Comparison of ENCODE assay signal across 12 cellular contexts in the genomic region with DNA sequence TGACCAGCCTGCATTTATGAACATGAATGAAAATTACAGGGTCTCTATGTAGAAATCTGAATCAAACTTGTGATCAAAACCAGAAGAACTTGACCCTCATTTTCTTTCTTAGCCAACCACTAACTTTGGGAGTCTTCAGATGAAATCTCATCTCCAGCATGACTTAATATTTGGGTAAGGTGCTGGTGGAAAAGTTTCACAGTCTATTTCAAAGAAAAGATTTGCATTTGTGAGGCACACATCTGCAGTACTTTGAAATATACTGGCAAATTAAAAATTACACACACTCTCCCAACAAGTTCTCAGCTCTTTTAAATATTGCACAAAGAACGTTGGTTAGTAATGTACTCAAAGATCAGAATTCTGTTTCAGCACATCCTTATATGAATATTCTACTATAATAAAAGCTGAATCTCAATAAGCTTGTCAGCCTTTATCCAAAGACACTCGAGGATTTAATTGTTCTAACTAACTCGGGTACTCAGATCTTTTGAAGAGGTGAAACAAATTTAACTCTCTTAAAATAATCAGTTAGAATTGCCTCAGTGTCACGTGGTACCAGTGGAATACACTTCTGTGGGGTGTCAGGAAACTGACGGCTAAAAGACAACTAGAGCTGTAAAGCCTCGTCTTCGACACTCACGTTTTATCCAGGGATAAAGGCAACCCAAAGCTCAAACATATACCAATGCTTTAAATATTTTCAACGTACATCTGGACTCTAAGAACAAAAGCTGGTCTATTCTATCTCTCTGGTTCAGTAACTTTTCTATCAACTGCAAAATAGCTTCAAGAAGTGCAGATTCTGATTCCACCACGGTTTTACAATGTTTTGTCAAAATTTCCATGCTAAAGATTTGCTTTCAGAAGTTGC. TPM values are rescaled to one million over a fixed set of nuclear protein-coding genes. Genes with fewer than 3 reads are reported as not detected.
DNase-seq lines count a peak whose midpoint lies in the region; ATAC-seq, FAIRE-seq and TF ChIP-seq lines count a peak whose summit lies in the region.
"Had no signal": no experiment of that assay in that cellular context is flagged by ENCODE, and none has a peak within 500 bp of the region (broad histone marks: within the 10 kb centered on the region; RNA-seq: fewer than 3 reads in every experiment).

No MANE protein-coding gene starts in this region.

- TF ChIP-seq POLR2A in GM12892 (IDR thresholded peaks at IDR 0.05; ENCODE audit: low read depth, low read length) (no peak), esophagus squamous epithelium (IDR thresholded peaks at IDR 0.05) (no peak)

- H3K27ac Mint-ChIP-seq in CD4-positive, CD25-positive, alpha-beta regulatory T cell, result peak overlapping the region; percentile 63 to 95 (median 83)
- H3K27ac Mint-ChIP-seq in T-cell, result peak overlapping the region; percentile 49 to 75
- H3K27ac Mint-ChIP-seq in immature natural killer cell, result peak overlapping the region in 5 of 6 donors; percentile 44 to 85 (median 78)

- H3K4me1 ChIP-seq in CD4-positive, CD25-positive, alpha-beta regulatory T cell (ENCODE audit: control insufficient read depth, insufficient read depth, low read length, poor library complexity, severe bottlenecking), result peaks cover 70% of the 10 kb centered on the region
- H3K4me1 ChIP-seq in esophagus squamous epithelium, result no peaks in the 10 kb centered on the region

- FAIRE-seq in GM12892 (lab: Jason Lieb, UNC), result peak; percentile 66

- peak; percentile 45 for ATAC-seq in CD4-positive, CD25-positive, alpha-beta regulatory T cell (ENCODE audit: low read depth in 2 of 2)
- ATAC-seq in T-cell (replicated peaks in 1 of 4) (peak; percentile 50 to 60 (median 56)), GM19395 (IDR thresholded peaks at IDR 0.05; ENCODE audit: unreplicated experiment) (no peak), GM19452 (IDR thresholded peaks at IDR 0.05; ENCODE audit: unreplicated experiment) (no peak)

- 41 to 43% methylated on average over 10 of the region's 10 CpGs for WGBS in esophagus squamous epithelium, 2 donors

- H3K27ac ChIP-seq in CD4-positive, CD25-positive, alpha-beta regulatory T cell (ENCODE audit: insufficient read depth, low read length, poor library complexity, severe bottlenecking), result peak overlapping the region; percentile 57
- H3K27ac ChIP-seq in esophagus squamous epithelium, result peak overlapping the region in 2 of 4 donors; percentile 10 to 69

- H3K27me3 ChIP-seq in CD4-positive, CD25-positive, alpha-beta regulatory T cell (ENCODE audit: control insufficient read depth, insufficient read depth, low read length), result no peaks in the 10 kb centered on the region
- no peaks in the 10 kb centered on the region for H3K27me3 ChIP-seq in esophagus squamous epithelium

- peak in 1 of 3 donors; percentile 53 for DNase-seq in CD4-positive, CD25-positive, alpha-beta regulatory T cell
- DNase-seq in GM12892 (ENCODE audit: insufficient read length) (no peak), T-cell (no peak), immature natural killer cell (peak in 1 of 3 donors; percentile 38), occipital lobe (lab: John Stamatoyannopoulos, UW) (no peak), esophagus squamous epithelium (lab: John Stamatoyannopoulos, UW) (no peak)
- DNase-seq: dorsolateral prefrontal cortex, NCI-H2227 treated with DMSO at 0.1 percent for 48 hours, nucleus accumbens had no signal

- CTCF ChIA-PET in T-cell (lab: Charles Lee), result interaction anchor here (0.7 to 2.0 kb wide), 7 partner anchors 10 to 211 kb away, joined by 3 to 9 read pairs (median 3); no protein-coding TSS in a partner anchor

- H3K4me1 Mint-ChIP-seq in CD4-positive, CD25-positive, alpha-beta regulatory T cell, result peaks cover 51 to 77% (median 64%) of the 10 kb centered on the region in 4 donors
- H3K4me1 Mint-ChIP-seq in T-cell (peaks cover 66 to 73% (median 73%) of the 10 kb centered on the region in 3 donors), immature natural killer cell (peaks cover 41 to 66% of the 10 kb centered on the region in 2 donors)

- no peaks in the 10 kb centered on the region for H3K9me3 ChIP-seq in CD4-positive, CD25-positive, alpha-beta regulatory T cell (ENCODE audit: control insufficient read depth in 2 of 2, low read length in 2 of 2)
- no peaks in the 10 kb centered on the region for H3K9me3 ChIP-seq in esophagus squamous epithelium

- no peaks in the 10 kb centered on the region for H3K27me3 Mint-ChIP-seq in CD4-positive, CD25-positive, alpha-beta regulatory T cell
- no peaks in the 10 kb centered on the region for H3K27me3 Mint-ChIP-seq in T-cell
- peaks cover 0 to 4% (median 4%) of the 10 kb centered on the region in 3 donors for H3K27me3 Mint-ChIP-seq in immature natural killer cell (ENCODE audit: low read depth in 3 of 3)

- peak overlapping the region; percentile 94 for H3K4me3 ChIP-seq in CD4-positive, CD25-positive, alpha-beta regulatory T cell (ENCODE audit: low read depth, low read length)
- H3K4me3 ChIP-seq in esophagus squamous epithelium, result peak overlapping the region in 1 of 4 donors; percentile 7

- peaks cover 3% of the 10 kb centered on the region for H3K36me3 Mint-ChIP-seq in CD4-positive, CD25-positive, alpha-beta regulatory T cell
- H3K36me3 Mint-ChIP-seq in T-cell (peaks cover 22% of the 10 kb centered on the region), immature natural killer cell (peaks cover 0 to 3% (median 0%) of the 10 kb centered on the region in 3 donors)

- intact Hi-C loops in esophagus squamous epithelium (cut with DNase I), result no loop called here

- H3K36me3 ChIP-seq in CD4-positive, CD25-positive, alpha-beta regulatory T cell (ENCODE audit: control insufficient read depth, insufficient read depth, low read length), result no peaks in the 10 kb centered on the region
- H3K36me3 ChIP-seq in esophagus squamous epithelium, result no peaks in the 10 kb centered on the region

- TF ChIP-seq CTCF in esophagus squamous epithelium (IDR thresholded peaks at IDR 0.05), result no peak

- peak overlapping the region; percentile 75 to 84 (median 78) for H3K4me3 Mint-ChIP-seq in CD4-positive, CD25-positive, alpha-beta regulatory T cell
- H3K4me3 Mint-ChIP-seq in T-cell (peak overlapping the region; percentile 59 to 67 (median 60)), immature natural killer cell (peak overlapping the region; percentile 30 to 81 (median 72))

- H3K9me3 Mint-ChIP-seq in CD4-positive, CD25-positive, alpha-beta regulatory T cell, result peaks cover 0 to 2% (median 0%) of the 10 kb centered on the region in 7 donors
- no peaks in the 10 kb centered on the region for H3K9me3 Mint-ChIP-seq in T-cell
- H3K9me3 Mint-ChIP-seq in immature natural killer cell, result no peaks in the 10 kb centered on the region

- POLR2A ChIA-PET in T-cell (lab: Charles Lee), result interaction anchor here (0.5 to 1.6 kb wide), 8 partner anchors 8 to 576 kb away, joined by 3 to 27 read pairs (median 4); a partner anchor contains a TSS

RNA-seq across cellular contexts. Expression of a gene that starts 19.1 kb away (rescaled TPM):
- total RNA-seq in CD4-positive, CD25-positive, alpha-beta regulatory T cell, result 112 TPM
- polyA plus RNA-seq in CD4-positive, CD25-positive, alpha-beta regulatory T cell, result 10 to 100 TPM; 44.8 to 51.6 (median 50.5) TPM
- polyA plus RNA-seq in GM12892 (2012; ENCODE audit: missing spikeins), result 71.6 TPM
- total RNA-seq in T-cell (10 to 100 TPM; 25.3 to 64.6 (median 45.4) TPM), occipital lobe (5.8 TPM), esophagus squamous epithelium (1 to 10 TPM; 1.1 to 6.1 (median 3.9) TPM)
- polyA plus RNA-seq in immature natural killer cell, result 10 to 100 TPM; 15.4 to 21.0 (median 19.6) TPM
- total RNA-seq: LHCN-M2 had no signal

Comparison
In these comparisons a context has a peak if more than half of its experiments do, and no peak if none do; other contexts are left out.
1. ATAC-seq: peak in CD4-positive, CD25-positive, alpha-beta regulatory T cell (2 of 2) and T-cell (4 of 4); none in GM19395 (single experiment) and GM19452 (single experiment).
2. Peak in every context shown above with its lines, with median percentiles within 50 percentile points of each other: H3K27ac Mint-ChIP-seq and H3K4me3 Mint-ChIP-seq.